ENCODE assay signal across 8 cellular contexts in the genomic region with DNA sequence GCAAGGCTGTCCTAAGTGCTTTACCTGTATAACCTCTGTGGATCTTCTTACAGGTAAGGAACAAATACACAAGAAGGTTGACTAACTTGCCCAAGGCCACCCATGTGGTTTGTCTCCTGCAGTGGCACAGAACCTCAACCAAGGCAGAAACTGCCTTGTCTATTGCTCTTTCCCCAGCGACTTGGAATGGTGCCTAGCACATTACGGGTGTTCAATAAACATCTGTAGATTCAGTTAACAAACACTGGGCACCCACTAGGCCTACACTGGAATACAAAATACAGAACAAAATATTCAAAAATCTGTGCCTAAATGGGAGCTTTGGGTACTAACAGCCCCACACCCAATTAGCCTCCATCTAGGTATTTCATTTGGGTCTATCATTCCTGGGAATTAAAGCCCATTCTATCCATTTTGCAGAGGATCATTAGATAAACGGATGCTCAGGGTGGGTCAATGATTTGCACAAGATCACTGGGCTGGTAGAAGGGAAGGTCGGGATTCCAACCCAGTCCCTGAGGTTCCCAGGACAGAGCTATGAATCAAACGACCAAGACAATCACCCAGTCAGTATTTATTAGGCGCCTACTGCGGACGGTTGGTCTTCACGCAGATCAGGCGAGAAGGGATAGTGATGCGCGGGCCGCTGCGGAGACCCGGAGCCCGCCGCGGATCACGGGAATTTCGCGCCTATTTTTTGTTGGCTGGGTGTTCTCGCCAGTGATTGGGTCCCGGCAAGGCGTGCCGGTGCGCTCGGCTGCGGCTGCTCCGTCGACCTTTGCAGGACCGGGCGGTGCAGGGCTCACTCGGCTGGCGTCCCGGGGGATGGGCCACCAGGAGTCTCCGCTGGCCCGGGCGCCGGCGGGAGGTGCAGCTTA. TPM values are rescaled to one million over a fixed set of nuclear protein-coding genes. Genes with fewer than 3 reads are reported as not detected.
DNase-seq lines count a peak whose midpoint lies in the region; ATAC-seq and TF ChIP-seq lines count a peak whose summit lies in the region.

A gene (plus strand): TSS at position 771 of the 878 bp plus-strand sequence. CDS start 55 bp downstream, at position 826.

- CTCF ChIA-PET in PC-3 (lab: Charles Lee): no interaction called here

- no peaks in the 10 kb centered on the region for H3F3A ChIP-seq in PC-3 (ENCODE audit: low read length, unreplicated experiment)

- H3K4me3 Mint-ChIP-seq in activated naive CD4-positive, alpha-beta T cell treated with anti-CD3 and anti-CD28 coated beads, Interleukin-2, amount 50 U/mL, for 24 hours: peak within 1 kb of the TSS; percentile 89

- intact Hi-C loops in PC-3 (cut with micrococcal nuclease) (loop anchor here (10.0 kb wide), 3 partner anchors 196 to 354 kb away; no protein-coding TSS in a partner anchor), heart right ventricle (cut with DNase I) (loop anchor here in 6 of 10 donors (5.0 to 10.0 kb wide), 7 partner anchors 41 to 374 kb away; a partner anchor contains a TSS)

- peaks cover 7% of the 10 kb centered on the region for H3K36me3 Mint-ChIP-seq in activated naive CD4-positive, alpha-beta T cell treated with anti-CD3 and anti-CD28 coated beads, Interleukin-2, amount 50 U/mL, for 24 hours

- peaks cover 36% of the 10 kb centered on the region for H3K4me1 Mint-ChIP-seq in activated naive CD4-positive, alpha-beta T cell treated with anti-CD3 and anti-CD28 coated beads, Interleukin-2, amount 50 U/mL, for 24 hours

- BruUV-seq in PC-3 (replicated peaks; lab: Mats Ljungman, UMichigan): TSS peak; percentile 53

- H3K9me2 ChIP-seq in PC-3 (replicated peaks; ENCODE audit: low read length): no peaks in the 10 kb centered on the region

- H3K4me2 ChIP-seq in PC-3 (ENCODE audit: low read length): peak within 1 kb of the TSS; percentile 97

- H3K27me3 ChIP-seq in PC-3 (ENCODE audit: low read length) (no peaks in the 10 kb centered on the region), heart right ventricle (peaks cover 0 to under 1% (median 0%) of the 10 kb centered on the region in 7 donors), rectal smooth muscle tissue (ENCODE audit: control insufficient read depth, insufficient read depth, low read length) (no peaks in the 10 kb centered on the region)

- H3K9me3 ChIP-seq in PC-3 (ENCODE audit: low read length) (no peaks in the 10 kb centered on the region), heart right ventricle (no peaks in the 10 kb centered on the region)

- H3K27ac ChIP-seq in PC-3 (ENCODE audit: low read length): peak within 1 kb of the TSS; percentile 88
- peak within 1 kb of the TSS; percentile 97 to 100 (median 100) for H3K27ac ChIP-seq in heart right ventricle
- H3K27ac ChIP-seq in rectal smooth muscle tissue (ENCODE audit: low read depth, low read length): peak within 1 kb of the TSS; percentile 99

- ATAC-seq in GM21515 (IDR thresholded peaks at IDR 0.05; ENCODE audit: unreplicated experiment): peak; percentile 38
- peak; percentile 63 for ATAC-seq in PC-3
- ATAC-seq in heart right ventricle: peak; percentile 68 to 92 (median 74)

- no peaks in the 10 kb centered on the region for H3K9me3 Mint-ChIP-seq in activated naive CD4-positive, alpha-beta T cell treated with anti-CD3 and anti-CD28 coated beads, Interleukin-2, amount 50 U/mL, for 24 hours

- TF ChIP-seq CTCF in PC-3 (conservative IDR thresholded peaks at IDR 0.05; ENCODE audit: low read depth, low read length) (no peak), heart right ventricle (IDR thresholded peaks at IDR 0.05) (no peak)

- H3K4me3 ChIP-seq in PC-3 (ENCODE audit: low read length) (peak within 1 kb of the TSS; percentile 87), heart right ventricle (peak within 1 kb of the TSS; percentile 67 to 98 (median 92)), rectal smooth muscle tissue (ENCODE audit: low read length) (peak within 1 kb of the TSS; percentile 99)

- H3K9ac ChIP-seq in PC-3 (ENCODE audit: low read length) (peak within 1 kb of the TSS; percentile 92), rectal smooth muscle tissue (ENCODE audit: low read length) (peak within 1 kb of the TSS; percentile 99)

- H4K20me1 ChIP-seq in PC-3 (ENCODE audit: low read length): peaks cover 26% of the 10 kb centered on the region

- POLR2A ChIA-PET in PC-3 (lab: Charles Lee; ENCODE audit: unreplicated experiment): no interaction called here

- H3K79me2 ChIP-seq in PC-3 (ENCODE audit: low read length): peaks cover 35% of the 10 kb centered on the region

- H3K4me1 ChIP-seq in PC-3 (ENCODE audit: insufficient read depth, low read length): peaks cover 27% of the 10 kb centered on the region
- H3K4me1 ChIP-seq in heart right ventricle: peaks cover 9 to 38% (median 33%) of the 10 kb centered on the region in 9 donors
- H3K4me1 ChIP-seq in rectal smooth muscle tissue (ENCODE audit: control insufficient read depth, insufficient read depth, low read length): peaks cover 15% of the 10 kb centered on the region

- peak within 1 kb of the TSS; percentile 100 for H3K27ac Mint-ChIP-seq in activated naive CD4-positive, alpha-beta T cell treated with anti-CD3 and anti-CD28 coated beads, Interleukin-2, amount 50 U/mL, for 24 hours

- H2AFZ ChIP-seq in PC-3 (ENCODE audit: low read length): peak within 1 kb of the TSS; percentile 86

- 1% methylated on average over 40 of the region's 40 CpGs for WGBS in heart right ventricle, 2 donors

- peak; percentile 33 for DNase-seq in DMS79 (lab: John Stamatoyannopoulos, UW)
- peak; percentile 72 for DNase-seq in HT1080 (ENCODE audit: low read depth)
- DNase-seq in PC-3: peak; percentile 66
- peak in 1 of 2 donors; percentile 85 for DNase-seq in heart right ventricle
- DNase-seq in SIG-M5 treated with dmso at 0.1 percent for 504 hours (lab: John Stamatoyannopoulos, UW; ENCODE audit: unreplicated experiment): no peak

- no peaks in the 10 kb centered on the region for H3K27me3 Mint-ChIP-seq in activated naive CD4-positive, alpha-beta T cell treated with anti-CD3 and anti-CD28 coated beads, Interleukin-2, amount 50 U/mL, for 24 hours

- H3K36me3 ChIP-seq in PC-3 (ENCODE audit: low read depth, low read length) (peaks cover 13% of the 10 kb centered on the region), heart right ventricle (peaks cover 0 to 13% (median 0%) of the 10 kb centered on the region in 9 donors), rectal smooth muscle tissue (ENCODE audit: control insufficient read depth, insufficient read depth, low read length) (peaks cover 7% of the 10 kb centered on the region)

RNA-seq across cellular contexts. Expression of the gene that starts here (rescaled TPM):
- 9.6 and 12.9 TPM in 2 replicates for total RNA-seq in HT1080 (2014; rRNA removed; shearing (Covaris generic))
- 11.0 and 11.5 TPM in 2 replicates for polyA plus RNA-seq in HT1080 (2015; cell fraction: cytosol; rRNA removed)
- 13.7 and 14.9 TPM in 2 replicates for polyA plus RNA-seq in HT1080 (2015; cell fraction: nucleus; rRNA removed)
- total RNA-seq in PC-3 (2014; rRNA removed): 38.4 and 54.3 TPM in 2 replicates
- total RNA-seq in heart right ventricle: 10 to 100 TPM; 10.7 to 17.2 (median 13.9) TPM
- polyA plus RNA-seq in heart right ventricle: 1 to 10 TPM; 5.4 to 5.6 TPM
